ENCODE assay signal across 8 cellular contexts in the genomic region with DNA sequence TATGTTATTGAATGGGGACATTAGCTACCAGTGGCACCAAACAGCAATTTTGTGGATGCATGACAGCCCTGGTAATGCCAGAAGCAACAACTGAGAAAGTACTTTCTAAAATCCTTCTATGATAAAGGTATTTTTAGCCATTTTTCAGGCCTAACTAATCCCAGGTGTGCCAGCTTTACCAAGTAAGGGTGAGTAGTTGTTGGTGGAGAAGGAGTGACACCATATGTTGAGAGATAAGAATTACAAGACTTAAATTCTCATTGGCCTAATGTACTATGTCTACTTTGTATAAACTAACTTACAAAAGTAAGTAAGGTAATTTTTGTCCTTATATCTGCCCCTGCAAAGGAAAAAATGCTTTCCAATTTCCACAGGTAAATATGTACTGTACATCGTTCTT. TPM values are rescaled to one million over a fixed set of nuclear protein-coding genes. Genes with fewer than 3 reads are reported as not detected.
A peak's percentile ranks its signal among the peaks of the same experiment; 100 is the strongest.
DNase-seq lines count a peak whose midpoint lies in the region; ATAC-seq and TF ChIP-seq lines count a peak whose summit lies in the region.

No MANE protein-coding gene starts in this region.

- H3K27me3 ChIP-seq in gastrocnemius medialis: no peaks in the 10 kb centered on the region

- DNase-seq in DMS53 (lab: John Stamatoyannopoulos, UW) (peak; percentile 66), NCI-H1105 treated with DMSO at 0.1 percent for 48 hours (lab: John Stamatoyannopoulos, UW) (peak; percentile 61), dermis microvascular lymphatic vessel endothelial cell (ENCODE audit: low read depth in 2 of 2) (peak; percentile 51 to 61), gastrocnemius medialis (no peak), NCI-H345 treated with DMSO at 0.1 percent for 48 hours (lab: John Stamatoyannopoulos, UW; ENCODE audit: unreplicated experiment) (no peak)
- DNase-seq in activated naive CD4-positive, alpha-beta T cell treated with Interleukin-2 at 50 U/mL for 16 hours: no peak
- no peak for DNase-seq in T-helper 2 cell treated with Interferon-gamma antibody and Interleukin-4, amounts not matched to agents 5 μg/mL and 100 μg/mL, for 36 hours (ENCODE audit: low spot score)

- peaks cover 6% of the 10 kb centered on the region for H3K36me3 Mint-ChIP-seq in T-helper 2 cell treated with Interferon-gamma antibody and Interleukin-4, amounts not matched to agents 5 μg/mL and 100 μg/mL, for 36 hours (ENCODE audit: low read depth)

- no peak overlapping the region for H3K4me3 Mint-ChIP-seq in T-helper 2 cell treated with Interferon-gamma antibody and Interleukin-4, amounts not matched to agents 5 μg/mL and 100 μg/mL, for 36 hours

- peaks cover 5 to 7% of the 10 kb centered on the region in 2 donors for H3K4me1 ChIP-seq in gastrocnemius medialis

- peak; percentile 42 to 62 (median 58) for TF ChIP-seq CTCF in gastrocnemius medialis (IDR thresholded peaks at IDR 0.05 in 4 of 5, conservative IDR thresholded peaks at IDR 0.05 in 1 of 5)

- ATAC-seq in GM19463 (IDR thresholded peaks at IDR 0.05; ENCODE audit: unreplicated experiment) (peak; percentile 20), gastrocnemius medialis (peak in 1 of 2 donors; percentile 26)

- no peak for TF ChIP-seq POLR2A in gastrocnemius medialis (IDR thresholded peaks at IDR 0.05)

- no peaks in the 10 kb centered on the region for H3K27me3 Mint-ChIP-seq in T-helper 2 cell treated with Interferon-gamma antibody and Interleukin-4, amounts not matched to agents 5 μg/mL and 100 μg/mL, for 36 hours (ENCODE audit: low read depth)

- no peak overlapping the region for H3K4me3 ChIP-seq in gastrocnemius medialis

- H3K9me3 ChIP-seq in gastrocnemius medialis: no peaks in the 10 kb centered on the region

- peaks cover 14% of the 10 kb centered on the region for H3K4me1 Mint-ChIP-seq in T-helper 2 cell treated with Interferon-gamma antibody and Interleukin-4, amounts not matched to agents 5 μg/mL and 100 μg/mL, for 36 hours (ENCODE audit: low read depth)

- H3K27ac Mint-ChIP-seq in T-helper 2 cell treated with Interferon-gamma antibody and Interleukin-4, amounts not matched to agents 5 μg/mL and 100 μg/mL, for 36 hours: no peak overlapping the region

- no peaks in the 10 kb centered on the region for H3K9me3 Mint-ChIP-seq in T-helper 2 cell treated with Interferon-gamma antibody and Interleukin-4, amounts not matched to agents 5 μg/mL and 100 μg/mL, for 36 hours

- in situ Hi-C loops in gastrocnemius medialis (cut with MboI; ENCODE audit: low sequenced_read_pairs in 4 of 4): loop anchor here (25.0 kb wide), 3 partner anchors 169 to 406 kb away; a partner anchor contains a TSS

- intact Hi-C loops in gastrocnemius medialis (cut with DNase I; ENCODE audit: low total_unique reads): loop anchor here (2.0 to 10.0 kb wide), 2 partner anchors 156 to 436 kb away; a partner anchor contains a TSS

- peak overlapping the region in 1 of 4 donors; percentile 14 for H3K27ac ChIP-seq in gastrocnemius medialis

- no peaks in the 10 kb centered on the region for H3K36me3 ChIP-seq in gastrocnemius medialis

RNA-seq across cellular contexts. Expression of a gene that starts 4.1 kb away (rescaled TPM):
- total RNA-seq in dermis microvascular lymphatic vessel endothelial cell: 20.7 and 25.4 TPM in 2 replicates
- total RNA-seq in gastrocnemius medialis: 100 to 1,000 TPM in 1 of 4 donors, 10 to 100 TPM in 3; 63.4 to 146 (median 87.5) TPM

RNA-seq across cellular contexts. Expression of a gene that starts 20.9 kb away (rescaled TPM):
- 0.26 and 0.76 TPM in 2 replicates for total RNA-seq in dermis microvascular lymphatic vessel endothelial cell
- 10 to 100 TPM in 3 of 4 donors, 1 to 10 TPM in 1; 7.8 to 38.9 (median 30.3) TPM for total RNA-seq in gastrocnemius medialis

RNA-seq across cellular contexts. Expression of a gene that starts 21.5 kb away (rescaled TPM):
- total RNA-seq in dermis microvascular lymphatic vessel endothelial cell (0.13 TPM in 1 of 2 replicates, not detected in the other), gastrocnemius medialis (under 1 TPM in 3 of 4 donors, not detected in 1; 0.11 to 0.36 (median 0.20) TPM)

Comparison
In these comparisons a context has a peak if more than half of its experiments do, and no peak if none do; other contexts are left out.
1. DNase-seq: peak in DMS53 (single experiment), NCI-H1105 treated with DMSO at 0.1 percent for 48 hours (single experiment) and dermis microvascular lymphatic vessel endothelial cell (2 of 2); none in gastrocnemius medialis (0 of 2), activated naive CD4-positive, alpha-beta T cell treated with Interleukin-2 at 50 U/mL for 16 hours (single experiment), T-helper 2 cell treated with Interferon-gamma antibody and Interleukin-4, amounts not matched to agents 5 μg/mL and 100 μg/mL, for 36 hours (single experiment) and NCI-H345 treated with DMSO at 0.1 percent for 48 hours (single experiment).